ENCODE assay signal across 8 cellular contexts in the genomic region with DNA sequence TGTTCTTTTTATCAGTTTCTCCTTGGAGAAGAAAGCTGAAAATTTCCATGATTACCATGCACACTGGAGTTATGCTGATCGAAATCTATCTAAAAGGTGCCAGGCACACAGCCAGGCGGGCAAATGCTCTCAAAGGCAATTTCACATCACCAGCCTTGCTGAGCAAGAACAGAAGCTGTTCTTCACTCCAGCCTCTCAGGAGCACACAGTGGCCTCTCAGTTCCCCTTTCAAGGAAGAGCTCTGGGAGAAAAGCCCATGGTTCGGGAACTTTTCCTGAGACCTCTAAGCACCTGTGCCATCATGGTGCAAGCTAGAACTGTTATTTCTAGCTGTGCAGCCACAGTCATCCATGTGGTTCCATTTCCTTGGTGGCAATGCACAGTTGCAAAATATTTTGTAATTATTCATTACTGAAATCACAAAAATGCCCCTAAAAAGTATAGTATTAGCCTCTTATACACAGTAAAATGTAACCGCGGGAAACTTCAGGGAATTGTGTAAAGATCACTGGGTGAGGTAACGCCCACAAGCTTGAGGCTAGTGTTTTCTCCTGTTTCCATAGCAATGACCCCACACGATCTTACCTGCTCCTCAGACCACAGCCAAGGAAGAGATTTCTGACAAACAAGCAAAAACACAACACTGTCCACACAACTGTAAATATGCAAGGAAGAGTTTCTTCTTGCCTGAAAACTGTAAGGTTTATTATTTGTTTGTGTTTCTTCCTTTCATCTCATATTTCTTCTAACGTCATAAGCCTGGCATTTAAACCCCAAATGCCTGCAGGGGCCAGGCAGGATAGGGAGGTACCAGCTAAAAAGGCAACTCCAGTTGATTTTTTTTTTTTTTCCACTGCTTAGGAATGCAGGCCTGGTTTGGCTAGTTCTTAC.
A peak's percentile ranks its signal among the peaks of the same experiment; 100 is the strongest.
DNase-seq lines count a peak whose midpoint lies in the region; ATAC-seq and TF ChIP-seq lines count a peak whose summit lies in the region.

No MANE protein-coding gene starts in this region.

- no peaks in the 10 kb centered on the region for H3K27me3 Mint-ChIP-seq in activated CD8-positive, alpha-beta T cell treated with anti-CD3 and anti-CD28 coated beads for 36 hours

- intact Hi-C loops in activated CD8-positive, alpha-beta T cell treated with anti-CD3 and anti-CD28 coated beads for 36 hours (cut with micrococcal nuclease) = no loop called here
- intact Hi-C loops in head of caudate nucleus (cut with DNase I) (no loop called here), sigmoid colon (cut with DNase I) (no loop called here)

- H3K9me3 ChIP-seq in BE2C = no peaks in the 10 kb centered on the region
- H3K9me3 ChIP-seq in sigmoid colon = no peaks in the 10 kb centered on the region

- H3K27ac Mint-ChIP-seq in activated CD8-positive, alpha-beta T cell treated with anti-CD3 and anti-CD28 coated beads for 36 hours = no peak overlapping the region

- H3K27ac ChIP-seq in sigmoid colon = peak overlapping the region in 3 of 4 donors; percentile 25 to 58 (median 56)

- no peak overlapping the region for H3K4me3 ChIP-seq in BE2C (ENCODE audit: low read depth, low read length)
- no peak overlapping the region for H3K4me3 ChIP-seq in sigmoid colon

- H3K4me1 Mint-ChIP-seq in activated CD8-positive, alpha-beta T cell treated with anti-CD3 and anti-CD28 coated beads for 36 hours (ENCODE audit: low read depth) = peaks cover 57% of the 10 kb centered on the region

- H3K9me3 Mint-ChIP-seq in activated CD8-positive, alpha-beta T cell treated with anti-CD3 and anti-CD28 coated beads for 36 hours = peaks cover 3% of the 10 kb centered on the region

- peaks cover 51% of the 10 kb centered on the region for H3K4me1 ChIP-seq in BE2C
- peaks cover 0 to 46% (median 35%) of the 10 kb centered on the region in 4 donors for H3K4me1 ChIP-seq in sigmoid colon

- H3K36me3 ChIP-seq in BE2C (no peaks in the 10 kb centered on the region), sigmoid colon (no peaks in the 10 kb centered on the region)

- peaks cover 2% of the 10 kb centered on the region for H3K36me3 Mint-ChIP-seq in activated CD8-positive, alpha-beta T cell treated with anti-CD3 and anti-CD28 coated beads for 36 hours (ENCODE audit: low read depth)

- POLR2A ChIA-PET in activated CD8-positive, alpha-beta T cell treated with anti-CD3 and anti-CD28 coated beads for 36 hours (lab: Charles Lee) = no interaction called here

- WGBS in sigmoid colon, 2 donors = 25 to 47% methylated on average over 8 of the region's 8 CpGs

- peak; percentile 60 for DNase-seq in BE2C
- DNase-seq in HPDE6-E6E7 (ENCODE audit: extremely low spot score) = peak; percentile 36
- DNase-seq in activated CD8-positive, alpha-beta T cell treated with anti-CD3 and anti-CD28 coated beads for 36 hours = peak; percentile 10
- peak in 24 of 42 donors; percentile 9 to 51 (median 21) for DNase-seq in head of caudate nucleus
- DNase-seq in sigmoid colon = no peak
- DNase-seq in SHP77 treated with DMSO at 0.1 percent for 48 hours (lab: John Stamatoyannopoulos, UW) = no peak

- H3K27me3 ChIP-seq in BE2C (no peaks in the 10 kb centered on the region), sigmoid colon (no peaks in the 10 kb centered on the region)

- no peak for TF ChIP-seq POLR2A in sigmoid colon (IDR thresholded peaks at IDR 0.05)

- ATAC-seq in activated CD8-positive, alpha-beta T cell treated with anti-CD3 and anti-CD28 coated beads for 36 hours = peak; percentile 7
- ATAC-seq in GM21619 (IDR thresholded peaks at IDR 0.05; ENCODE audit: unreplicated experiment) (no peak), GM21717 (IDR thresholded peaks at IDR 0.05; ENCODE audit: unreplicated experiment) (no peak)

- TF ChIP-seq CTCF in BE2C (IDR thresholded peaks at IDR 0.05; ENCODE audit: low read depth, low read length) (no peak), sigmoid colon (IDR thresholded peaks at IDR 0.05) (no peak)
- TF ChIP-seq CTCF in activated CD8-positive, alpha-beta T cell treated with anti-CD3 and anti-CD28 coated beads for 36 hours (IDR thresholded peaks at IDR 0.05) = no peak

- CTCF ChIA-PET in activated CD8-positive, alpha-beta T cell treated with anti-CD3 and anti-CD28 coated beads for 36 hours (lab: Charles Lee) = interaction anchor here (1.2 to 1.9 kb wide), 3 partner anchors 8 to 169 kb away, joined by 4 to 5 read pairs (median 5); no protein-coding TSS in a partner anchor

- H3K4me3 Mint-ChIP-seq in activated CD8-positive, alpha-beta T cell treated with anti-CD3 and anti-CD28 coated beads for 36 hours = no peak overlapping the region

- no peak for TF ChIP-seq EP300 in sigmoid colon (IDR thresholded peaks at IDR 0.05)

Comparison
In these comparisons a context has a peak if more than half of its experiments do, and no peak if none do; other contexts are left out.
1. DNase-seq: peak in BE2C (single experiment), HPDE6-E6E7 (single experiment), activated CD8-positive, alpha-beta T cell treated with anti-CD3 and anti-CD28 coated beads for 36 hours (single experiment) and head of caudate nucleus (24 of 42); none in sigmoid colon (single experiment) and SHP77 treated with DMSO at 0.1 percent for 48 hours (single experiment).